Comparison of ENCODE assay signal across 8 cellular contexts in genomic region chr10:11741608-11742007, GRCh38. TPM values are rescaled to one million over a fixed set of nuclear protein-coding genes. Genes with fewer than 3 reads are reported as not detected.
DNase-seq lines count a peak whose midpoint lies in the region; ATAC-seq and TF ChIP-seq lines count a peak whose summit lies in the region.

No MANE protein-coding gene starts in this region.

- H3K27ac ChIP-seq in CD8-positive, alpha-beta memory T cell (ENCODE audit: low read depth, low read length) = no peak overlapping the region
- H3K27ac ChIP-seq in Peyer's patch = no peak overlapping the region
- H3K27ac ChIP-seq in esophagus squamous epithelium = peak overlapping the region in 3 of 4 donors; percentile 3 to 93 (median 77)
- H3K27ac ChIP-seq in rectal smooth muscle tissue (ENCODE audit: low read depth, low read length) = no peak overlapping the region

- TF ChIP-seq CTCF in Peyer's patch (IDR thresholded peaks at IDR 0.05) (no peak), esophagus squamous epithelium (IDR thresholded peaks at IDR 0.05) (no peak)

- no peaks in the 10 kb centered on the region for H3K27me3 ChIP-seq in CD8-positive, alpha-beta memory T cell (ENCODE audit: insufficient read depth, low read length, poor library complexity, severe bottlenecking)
- no peaks in the 10 kb centered on the region for H3K27me3 ChIP-seq in Peyer's patch
- no peaks in the 10 kb centered on the region for H3K27me3 ChIP-seq in esophagus squamous epithelium
- no peaks in the 10 kb centered on the region for H3K27me3 ChIP-seq in rectal smooth muscle tissue (ENCODE audit: control insufficient read depth, insufficient read depth, low read length)

- H3K4me1 ChIP-seq in CD8-positive, alpha-beta memory T cell (ENCODE audit: insufficient read depth, low read length) = peaks cover 7% of the 10 kb centered on the region
- H3K4me1 ChIP-seq in Peyer's patch = peaks cover 0 to 5% (median 2%) of the 10 kb centered on the region in 4 donors
- H3K4me1 ChIP-seq in esophagus squamous epithelium = peaks cover 3 to 39% (median 7%) of the 10 kb centered on the region in 3 donors
- no peaks in the 10 kb centered on the region for H3K4me1 ChIP-seq in rectal smooth muscle tissue (ENCODE audit: control insufficient read depth, insufficient read depth, low read length)

- peak overlapping the region; percentile 56 for H3K4me3 ChIP-seq in CD8-positive, alpha-beta memory T cell (ENCODE audit: low read length)
- H3K4me3 ChIP-seq in Peyer's patch = peak overlapping the region; percentile 50 to 71 (median 58)
- peak overlapping the region; percentile 2 to 78 (median 66) for H3K4me3 ChIP-seq in esophagus squamous epithelium
- peak overlapping the region; percentile 68 for H3K4me3 ChIP-seq in rectal smooth muscle tissue (ENCODE audit: low read length)

- WGBS in esophagus squamous epithelium, 2 donors = 75 to 84% methylated on average over 8 to 10 of the region's 16 CpGs

- H3K27ac Mint-ChIP-seq in CD8-positive, alpha-beta memory T cell = no peak overlapping the region

- POLR2A ChIA-PET in CD8-positive, alpha-beta memory T cell (lab: Charles Lee) = no interaction called here

- peaks cover 29 to 45% of the 10 kb centered on the region in 2 donors for H3K27me3 Mint-ChIP-seq in CD8-positive, alpha-beta memory T cell

- ATAC-seq in HG03097 (IDR thresholded peaks at IDR 0.05; ENCODE audit: low FRiP score, unreplicated experiment) = no peak
- ATAC-seq in HG03135 (IDR thresholded peaks at IDR 0.05; ENCODE audit: unreplicated experiment) = no peak

- peaks cover 0 to 8% (median 0%) of the 10 kb centered on the region in 3 donors for H3K36me3 Mint-ChIP-seq in CD8-positive, alpha-beta memory T cell

- DNase-seq in CD8-positive, alpha-beta memory T cell = no peak
- DNase-seq in Peyer's patch (peak in 1 of 3 donors; percentile 45), esophagus squamous epithelium (lab: John Stamatoyannopoulos, UW) (no peak), LoVo (ENCODE audit: low spot score) (no peak), T1000 (lab: John Stamatoyannopoulos, UW) (no peak)

- H3K4me3 Mint-ChIP-seq in CD8-positive, alpha-beta memory T cell = peak overlapping the region in 6 of 7 donors; percentile 52 to 84 (median 72)

- CTCF ChIA-PET in CD8-positive, alpha-beta memory T cell (lab: Charles Lee) = no interaction called here

- no peaks in the 10 kb centered on the region for H3K9me3 ChIP-seq in CD8-positive, alpha-beta memory T cell (ENCODE audit: low read length)
- H3K9me3 ChIP-seq in Peyer's patch (no peaks in the 10 kb centered on the region), esophagus squamous epithelium (no peaks in the 10 kb centered on the region)

- no peak overlapping the region for H3K9ac ChIP-seq in rectal smooth muscle tissue (ENCODE audit: low read length)

- H3K9me3 Mint-ChIP-seq in CD8-positive, alpha-beta memory T cell = peaks cover 0 to 6% (median 4%) of the 10 kb centered on the region in 5 donors

- no peaks in the 10 kb centered on the region for H3K36me3 ChIP-seq in CD8-positive, alpha-beta memory T cell (ENCODE audit: insufficient read depth, low read length)
- H3K36me3 ChIP-seq in Peyer's patch (no peaks in the 10 kb centered on the region), esophagus squamous epithelium (no peaks in the 10 kb centered on the region), rectal smooth muscle tissue (ENCODE audit: control insufficient read depth, insufficient read depth, low read length) (no peaks in the 10 kb centered on the region)

- intact Hi-C loops in esophagus squamous epithelium (cut with DNase I) = no loop called here

- peaks cover 7 to 20% (median 13%) of the 10 kb centered on the region in 3 donors for H3K4me1 Mint-ChIP-seq in CD8-positive, alpha-beta memory T cell

- no peak for TF ChIP-seq POLR2A in Peyer's patch (IDR thresholded peaks at IDR 0.05)
- no peak for TF ChIP-seq POLR2A in esophagus squamous epithelium (IDR thresholded peaks at IDR 0.05)

RNA-seq across cellular contexts. Expression of gene ECHDC3, which starts 0.6 kb away (rescaled TPM):
- under 1 TPM; 0.71 to 0.77 TPM for total RNA-seq in CD8-positive, alpha-beta memory T cell
- 0.58 TPM for polyA plus RNA-seq in CD8-positive, alpha-beta memory T cell
- total RNA-seq in Peyer's patch (10 to 100 TPM in 1 of 4 donors, 1 to 10 TPM in 3; 2.0 to 16.5 (median 6.1) TPM), esophagus squamous epithelium (10 to 100 TPM in 2 of 4 donors, 1 to 10 TPM in 1, under 1 TPM in 1; 0.44 to 55.7 (median 31.6) TPM)

Comparison
In these comparisons a context has a peak if more than half of its experiments do, and no peak if none do; other contexts are left out.
1. H3K27ac ChIP-seq: peak in esophagus squamous epithelium (3 of 4); none in CD8-positive, alpha-beta memory T cell (single experiment), Peyer's patch (0 of 4) and rectal smooth muscle tissue (single experiment).
2. Peak in every context shown above with its lines, with median percentiles within 50 percentile points of each other: H3K4me3 ChIP-seq.